ENCODE assay signal across 2 cellular contexts in genomic region chr12:54586620-54587019, GRCh38.
TF ChIP-seq lines count a peak whose summit lies in the region.

No MANE protein-coding gene starts in this region.

TF ChIP-seq in liver, 16 proteins besides CTCF, POLR2A, EP300 and RAD21:
- no peak for TF ChIP-seq EGR1 (IDR thresholded peaks at IDR 0.05; ENCODE audit: low read depth in 2 of 2)

TF ChIP-seq in HepG2, 621 proteins besides CTCF, POLR2A, EP300 and RAD21:
- TF ChIP-seq KIAA2018 (CRISPR knock-in tag; IDR thresholded peaks at IDR 0.05; ENCODE audit: borderline replicate concordance) (no peak), MAF1 (CRISPR knock-in tag; IDR thresholded peaks at IDR 0.05; ENCODE audit: borderline replicate concordance) (no peak), ZNF543 (CRISPR knock-in tag; IDR thresholded peaks at IDR 0.05) (no peak), HMGA1 (CRISPR knock-in tag; conservative IDR thresholded peaks at IDR 0.05) (no peak)
- TF ChIP-seq, protein P1, sequence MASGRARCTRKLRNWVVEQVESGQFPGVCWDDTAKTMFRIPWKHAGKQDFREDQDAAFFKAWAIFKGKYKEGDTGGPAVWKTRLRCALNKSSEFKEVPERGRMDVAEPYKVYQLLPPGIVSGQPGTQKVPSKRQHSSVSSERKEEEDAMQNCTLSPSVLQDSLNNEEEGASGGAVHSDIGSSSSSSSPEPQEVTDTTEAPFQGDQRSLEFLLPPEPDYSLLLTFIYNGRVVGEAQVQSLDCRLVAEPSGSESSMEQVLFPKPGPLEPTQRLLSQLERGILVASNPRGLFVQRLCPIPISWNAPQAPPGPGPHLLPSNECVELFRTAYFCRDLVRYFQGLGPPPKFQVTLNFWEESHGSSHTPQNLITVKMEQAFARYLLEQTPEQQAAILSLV (CRISPR knock-in tag; IDR thresholded peaks at IDR 0.05; ENCODE audit: borderline replicate concordance) = no peak
- TF ChIP-seq, protein P2, sequence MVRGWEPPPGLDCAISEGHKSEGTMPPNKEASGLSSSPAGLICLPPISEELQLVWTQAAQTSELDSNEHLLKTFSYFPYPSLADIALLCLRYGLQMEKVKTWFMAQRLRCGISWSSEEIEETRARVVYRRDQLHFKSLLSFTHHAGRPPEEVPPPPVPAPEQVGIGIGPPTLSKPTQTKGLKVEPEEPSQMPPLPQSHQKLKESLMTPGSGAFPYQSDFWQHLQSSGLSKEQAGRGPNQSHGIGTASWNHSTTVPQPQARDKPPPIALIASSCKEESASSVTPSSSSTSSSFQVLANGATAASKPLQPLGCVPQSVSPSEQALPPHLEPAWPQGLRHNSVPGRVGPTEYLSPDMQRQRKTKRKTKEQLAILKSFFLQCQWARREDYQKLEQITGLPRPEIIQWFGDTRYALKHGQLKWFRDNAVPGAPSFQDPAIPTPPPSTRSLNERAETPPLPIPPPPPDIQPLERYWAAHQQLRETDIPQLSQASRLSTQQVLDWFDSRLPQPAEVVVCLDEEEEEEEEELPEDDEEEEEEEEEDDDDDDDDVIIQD (CRISPR knock-in tag; IDR thresholded peaks at IDR 0.05; ENCODE audit: low read depth) = no peak
TF ChIP-seq in HepG2: peak in this region for 0.
